Comparison of ENCODE assay signal across 18 cellular contexts in the genomic region with DNA sequence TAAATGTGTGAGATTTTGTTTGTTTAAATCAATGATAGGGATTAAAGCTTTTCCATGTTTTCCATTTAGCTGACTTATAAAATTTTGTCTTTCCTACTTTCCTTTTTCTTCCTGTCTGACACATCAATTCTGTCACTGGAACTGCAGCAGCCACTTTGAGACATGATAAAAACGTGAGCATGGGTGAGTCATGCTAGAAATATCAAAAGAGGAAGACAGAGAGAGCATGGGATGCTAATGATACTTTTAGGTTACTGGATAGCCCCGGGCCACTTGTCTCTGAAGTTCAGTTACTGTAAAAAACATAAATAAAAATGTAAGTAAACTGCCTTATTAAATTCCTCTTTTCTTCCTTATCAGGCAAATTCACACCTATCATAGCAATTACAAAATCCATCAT.
DNase-seq lines count a peak whose midpoint lies in the region; ATAC-seq and TF ChIP-seq lines count a peak whose summit lies in the region.
"Had no signal": no experiment of that assay in that cellular context is flagged by ENCODE, and none has a peak within 500 bp of the region (broad histone marks: within the 10 kb centered on the region; RNA-seq: fewer than 3 reads in every experiment).

No MANE protein-coding gene starts in this region.

- no peak for TF ChIP-seq CTCF in RWPE1 (conservative IDR thresholded peaks at IDR 0.05; ENCODE audit: low read depth)

- CTCF ChIA-PET in RWPE1 (lab: Yijun Ruan, JAX), result no interaction called here

- peak; percentile 38 for DNase-seq in DMS53 (lab: John Stamatoyannopoulos, UW)
- DNase-seq in HT1080 (ENCODE audit: low read depth), result peak; percentile 80
- DNase-seq in RWPE1 (ENCODE audit: low spot score), result peak; percentile 24
- DNase-seq in glomerular visceral epithelial cell (ENCODE audit: extremely low spot score), result peak; percentile 62
- DNase-seq in NCI-H146 treated with DMSO at 0.1 percent for 48 hours (lab: John Stamatoyannopoulos, UW; ENCODE audit: unreplicated experiment), result no peak
- no peak for DNase-seq in dedifferentiated amniotic fluid mesenchymal stem cell (ENCODE audit: extremely low spot score)
- DNase-seq: activated CD4-positive, alpha-beta T cell treated with anti-CD3 and anti-CD28 coated beads, Interleukin-2, amount 50 U/mL, for 48 hours; gastrocnemius medialis; H7; NCI-H146; NCI-H524; nucleus accumbens; RPMI8226; stimulated activated CD4-positive, alpha-beta T cell treated with anti-CD3 and anti-CD28 coated beads, Interleukin-4, amount 100 ng/mL, for 4 hours; transverse colon had no signal

- POLR2A ChIA-PET in RWPE1 (lab: Yijun Ruan, JAX; ENCODE audit: low non-redundant PET), result no interaction called here

- H3K27ac ChIP-seq in RWPE1, result no peak overlapping the region
- H3K27ac ChIP-seq: gastrocnemius medialis, transverse colon had no signal

- ATAC-seq in HG03025 (IDR thresholded peaks at IDR 0.05; ENCODE audit: low FRiP score, unreplicated experiment) (no peak), GM19467 (IDR thresholded peaks at IDR 0.05; ENCODE audit: unreplicated experiment) (no peak)
- ATAC-seq: gastrocnemius medialis, K562 had no signal

Comparison
In these comparisons a context has a peak if more than half of its experiments do, and no peak if none do; other contexts are left out.
1. DNase-seq: peak in DMS53 (single experiment), HT1080 (single experiment), RWPE1 (single experiment) and glomerular visceral epithelial cell (single experiment); none in NCI-H146 treated with DMSO at 0.1 percent for 48 hours (single experiment) and dedifferentiated amniotic fluid mesenchymal stem cell (single experiment).